ENCODE assay signal across 12 cellular contexts in the genomic region with DNA sequence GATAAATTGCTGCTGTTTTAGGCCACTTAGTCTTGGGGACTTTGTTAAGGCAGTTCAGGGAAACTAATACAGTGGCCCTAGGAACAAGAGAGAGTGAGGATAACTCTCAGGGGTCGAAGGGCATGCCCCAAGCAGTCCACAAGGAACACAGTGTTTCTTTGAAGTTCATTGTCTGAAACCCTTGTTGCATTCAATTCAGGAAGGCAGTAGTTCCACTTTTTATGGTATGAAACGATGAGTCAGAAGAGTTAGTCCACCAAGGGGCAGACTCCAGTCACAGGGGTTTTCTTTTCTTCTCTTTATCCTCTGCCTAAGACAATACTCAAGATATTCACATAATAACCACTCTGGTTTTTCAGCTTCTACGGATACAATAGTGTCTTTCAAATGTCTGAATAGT. TPM values are rescaled to one million over a fixed set of nuclear protein-coding genes. Genes with fewer than 3 reads are reported as not detected.
DNase-seq lines count a peak whose midpoint lies in the region; ATAC-seq and TF ChIP-seq lines count a peak whose summit lies in the region.
"Had no signal": no experiment of that assay in that cellular context is flagged by ENCODE, and none has a peak within 500 bp of the region (broad histone marks: within the 10 kb centered on the region; RNA-seq: fewer than 3 reads in every experiment).

No MANE protein-coding gene starts in this region.

- no peak overlapping the region for H3K4me3 Mint-ChIP-seq in type B pancreatic cell
- H3K4me3 Mint-ChIP-seq: effector memory CD8-positive, alpha-beta T cell had no signal

- DNase-seq in HT1080 (ENCODE audit: low read depth) (peak; percentile 18), epithelial cell of prostate (ENCODE audit: low read depth, low spot score) (no peak), left lobe of liver (ENCODE audit: low spot score) (no peak), type B pancreatic cell (ENCODE audit: extremely low spot score, unreplicated experiment) (no peak), DMS 273 (lab: John Stamatoyannopoulos, UW; ENCODE audit: unreplicated experiment) (no peak), germinal center (ENCODE audit: low spot score) (no peak)
- DNase-seq: COR-L47; effector memory CD8-positive, alpha-beta T cell; nucleus accumbens had no signal

- peak overlapping the region; percentile 1 for H3K27ac ChIP-seq in epithelial cell of prostate

- ATAC-seq in GM18511 (IDR thresholded peaks at IDR 0.05; ENCODE audit: unreplicated experiment), result peak; percentile 75
- ATAC-seq in GM21786 (IDR thresholded peaks at IDR 0.05; ENCODE audit: unreplicated experiment), result peak; percentile 86
- ATAC-seq in left lobe of liver, result no peak
- ATAC-seq: effector memory CD8-positive, alpha-beta T cell had no signal

- H3K27me3 Mint-ChIP-seq in type B pancreatic cell, result peaks cover 8% of the 10 kb centered on the region

- H3K27ac Mint-ChIP-seq in type B pancreatic cell, result no peak overlapping the region
- H3K27ac Mint-ChIP-seq: effector memory CD8-positive, alpha-beta T cell had no signal

- H3K9me3 Mint-ChIP-seq in type B pancreatic cell, result no peaks in the 10 kb centered on the region
- H3K9me3 Mint-ChIP-seq: effector memory CD8-positive, alpha-beta T cell had no signal

- TF ChIP-seq CTCF in type B pancreatic cell (conservative IDR thresholded peaks at IDR 0.05), result no peak

- H3K4me1 Mint-ChIP-seq in type B pancreatic cell (ENCODE audit: unreplicated experiment), result no peaks in the 10 kb centered on the region

- no peaks in the 10 kb centered on the region for H3K36me3 Mint-ChIP-seq in type B pancreatic cell

RNA-seq across cellular contexts. Expression of a gene that starts 23.8 kb away (rescaled TPM):
- 8.9 and 10.1 TPM in 2 replicates for total RNA-seq in HT1080 (2014; rRNA removed; shearing (Covaris generic))
- polyA plus RNA-seq in HT1080 (2015; cell fraction: cytosol; rRNA removed), result 6.2 and 6.3 TPM in 2 replicates
- polyA plus RNA-seq in HT1080 (2015; cell fraction: nucleus; rRNA removed), result 24.4 and 25.0 TPM in 2 replicates
- total RNA-seq in left lobe of liver (0.10 TPM), type B pancreatic cell (ENCODE audit: low replicate concordance) (8.8 and 23.4 TPM in 2 replicates)

RNA-seq across cellular contexts. Expression of a gene that starts 55.1 kb away (rescaled TPM):
- not detected in 2 replicates for total RNA-seq in HT1080 (2014; rRNA removed; shearing (Covaris generic))
- polyA plus RNA-seq in HT1080 (2015; cell fraction: cytosol; rRNA removed), result not detected in 2 replicates
- polyA plus RNA-seq in HT1080 (2015; cell fraction: nucleus; rRNA removed), result not detected in 2 replicates
- total RNA-seq in left lobe of liver (0.15 TPM), type B pancreatic cell (ENCODE audit: low replicate concordance) (13.4 and 22.4 TPM in 2 replicates)
- total RNA-seq: HT-29 had no signal

Comparison
In these comparisons a context has a peak if more than half of its experiments do, and no peak if none do; other contexts are left out.
1. RNA of a gene that starts 55.1 kb away (total RNA-seq): 13.4 to 22.4 TPM in type B pancreatic cell; 0.15 TPM in left lobe of liver (single experiment) and not detected in HT1080; every median in the first group is over 10 times any median in the second.